ENCODE assay signal across 1 cellular context in genomic region chr12:105993766-105994165, GRCh38.
TF ChIP-seq lines count a peak whose summit lies in the region.

No MANE protein-coding gene starts in this region.

TF ChIP-seq in GM23338, 12 proteins besides CTCF, POLR2A, EP300 and RAD21 (continued from another document):
- no peak for TF ChIP-seq ZNF462 (CRISPR knock-in tag; IDR thresholded peaks at IDR 0.05)
- no peak for TF ChIP-seq REST (IDR thresholded peaks at IDR 0.05; ENCODE audit: unreplicated experiment)
- TF ChIP-seq JUNB (IDR thresholded peaks at IDR 0.05; ENCODE audit: unreplicated experiment) = no peak
- TF ChIP-seq ZNF114 (CRISPR knock-in tag; IDR thresholded peaks at IDR 0.05) = no peak
- no peak for TF ChIP-seq NANOG (IDR thresholded peaks at IDR 0.05; ENCODE audit: borderline replicate concordance)
- no peak for TF ChIP-seq EZH2 (IDR thresholded peaks at IDR 0.05; ENCODE audit: low read depth, unreplicated experiment)
- TF ChIP-seq ZNF331 (CRISPR knock-in tag; IDR thresholded peaks at IDR 0.05; ENCODE audit: low read depth) = no peak
- TF ChIP-seq ETS1 (IDR thresholded peaks at IDR 0.05) = no peak
- TF ChIP-seq POLR2AphosphoS5 (IDR thresholded peaks at IDR 0.05; ENCODE audit: low read depth) = no peak
